Comparison of ENCODE assay signal across 8 cellular contexts in the genomic region with DNA sequence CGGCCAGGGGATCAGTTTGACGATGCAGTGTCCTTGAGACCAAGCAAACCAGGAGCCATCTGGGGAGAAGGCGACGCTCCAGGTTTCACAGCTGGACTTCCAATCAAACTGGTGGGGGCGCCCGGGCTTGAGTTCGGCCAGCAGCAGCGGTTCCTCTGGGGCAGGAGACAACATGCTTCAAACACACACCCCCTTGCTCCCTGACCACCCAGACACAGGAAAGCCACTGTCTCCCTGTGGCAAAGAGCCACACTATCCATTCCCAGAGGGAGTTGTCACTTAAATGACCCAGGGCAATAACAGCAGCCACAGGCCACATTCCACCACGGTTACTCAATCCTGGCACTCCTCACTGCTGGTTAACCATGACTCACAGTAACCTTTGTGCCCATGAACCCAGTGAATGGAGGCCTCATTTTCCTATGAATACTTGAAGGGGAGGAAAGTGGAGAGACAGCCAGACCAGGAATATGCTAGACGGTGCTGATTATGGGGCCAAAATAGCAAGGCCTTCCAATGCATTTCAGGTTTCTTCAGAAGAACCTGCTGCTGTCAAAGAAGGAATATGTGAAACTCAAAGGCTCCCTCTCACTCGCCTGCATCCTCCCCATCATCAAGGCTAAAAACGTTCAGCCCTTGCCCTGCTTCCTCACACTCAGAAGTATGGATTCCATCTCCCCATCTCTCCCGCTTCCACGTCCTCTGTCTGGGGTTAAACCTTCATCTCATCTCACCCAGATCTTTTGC. TPM values are rescaled to one million over a fixed set of nuclear protein-coding genes. Genes with fewer than 3 reads are reported as not detected.
DNase-seq lines count a peak whose midpoint lies in the region; ATAC-seq and TF ChIP-seq lines count a peak whose summit lies in the region.

No MANE protein-coding gene starts in this region.

- TF ChIP-seq POLR2A in GM18505 (IDR thresholded peaks at IDR 0.05; ENCODE audit: borderline replicate concordance, extremely low read depth, insufficient read depth, insufficient read length) = no peak

- in situ Hi-C loops in ACHN (cut with HindIII; ENCODE audit: low pct_ligation_motif_present, low pct_unique_long_range_greater_than_20kb, low sequenced_read_pairs) = no loop called here
- in situ Hi-C loops in astrocyte of the cerebellum (cut with HindIII; ENCODE audit: low sequenced_read_pairs) = no loop called here

- H3K4me3 ChIP-seq in astrocyte of the cerebellum (ENCODE audit: low read depth, low read length) (no peak overlapping the region), skin epidermis (no peak overlapping the region)

- peak overlapping the region in 11 of 21 experiments; percentile 13 to 80 (median 40) for H3K27ac ChIP-seq in skin epidermis

- DNase-seq in ACHN (peak; percentile 99), HT-29 (ENCODE audit: low spot score) (peak; percentile 99), astrocyte of the cerebellum (ENCODE audit: low read depth) (peak; percentile 93), iPS-NIHi7 (ENCODE audit: extremely low spot score) (peak; percentile 29), NCI-H146 (lab: John Stamatoyannopoulos, UW) (no peak)
- no peak for DNase-seq in central memory CD4-positive, alpha-beta T cell

- no peak for TF ChIP-seq CTCF in astrocyte of the cerebellum (IDR thresholded peaks at IDR 0.05; ENCODE audit: low read depth, low read length, missing control alignments)

- ATAC-seq in GM18505 (IDR thresholded peaks at IDR 0.05; ENCODE audit: unreplicated experiment) = no peak

RNA-seq across cellular contexts. Expression of gene WSB2, which starts 8.5 kb away (rescaled TPM):
- total RNA-seq in HT-29 (2014; rRNA removed; shearing (Covaris generic)) = 115 and 117 TPM in 2 replicates

RNA-seq across cellular contexts. Expression of gene RFC5, which starts 36.0 kb away (rescaled TPM):
- total RNA-seq in HT-29 (2014; rRNA removed; shearing (Covaris generic)) = 42.9 and 48.1 TPM in 2 replicates

RNA-seq across cellular contexts. Expression of gene VSIG10, which starts 51.3 kb away (rescaled TPM):
- total RNA-seq in HT-29 (2014; rRNA removed; shearing (Covaris generic)) = 37.4 and 40.8 TPM in 2 replicates

Comparison
In these comparisons a context has a peak if more than half of its experiments do, and no peak if none do; other contexts are left out.
1. DNase-seq: peak in ACHN (single experiment), HT-29 (single experiment), astrocyte of the cerebellum (single experiment) and iPS-NIHi7 (single experiment); none in central memory CD4-positive, alpha-beta T cell (single experiment) and NCI-H146 (single experiment).